ENCODE assay signal across 24 cellular contexts in genomic region chr6:29236060-29236459, GRCh38.
DNase-seq lines count a peak whose midpoint lies in the region; ATAC-seq, FAIRE-seq and TF ChIP-seq lines count a peak whose summit lies in the region.
"Had no signal": no experiment of that assay in that cellular context is flagged by ENCODE, and none has a peak within 500 bp of the region (broad histone marks: within the 10 kb centered on the region; RNA-seq: fewer than 3 reads in every experiment).

No MANE protein-coding gene starts in this region.

- H2BK5ac ChIP-seq in H1 (ENCODE audit: low read depth, low read length) = no peak overlapping the region

- no peaks in the 10 kb centered on the region for H3K79me2 ChIP-seq in GM23338 (replicated peaks; ENCODE audit: insufficient read depth)
- no peaks in the 10 kb centered on the region for H3K79me2 ChIP-seq in KMS-11 (ENCODE audit: insufficient read depth, low read depth)
- H3K79me2 ChIP-seq in H1 (ENCODE audit: control insufficient read depth in 1 of 2, insufficient read depth in 2 of 2, low read length in 2 of 2) = no peaks in the 10 kb centered on the region

- 67% methylated on average over 5 of the region's 5 CpGs; no CpG with 5 or more reads in 1 of the 2 experiments for WGBS in H1 (ENCODE audit: extremely low coverage in 1 of 2, insufficient coverage in 1 of 2, insufficient read length in 1 of 2, insufficient replicate concordance in 2 of 2, low coverage in 1 of 2, low lambda C conversion rate in 2 of 2, missing lambda C conversion rate in 1 of 2), 2 experiments
- 53 to 60% (median 55%) methylated on average over 5 of the region's 5 CpGs for WGBS in heart left ventricle, 4 donors

- H3K27me3 ChIP-seq in GM23338 (ENCODE audit: insufficient read depth) (no peaks in the 10 kb centered on the region), KMS-11 (ENCODE audit: insufficient read depth, low read depth) (no peaks in the 10 kb centered on the region), H1 (replicated peaks in 1 of 4; ENCODE audit: control insufficient read depth in 3 of 4, extremely low read depth in 1 of 4, insufficient read depth in 3 of 4, low read length in 3 of 4) (no peaks in the 10 kb centered on the region), heart left ventricle (no peaks in the 10 kb centered on the region)
- no peaks in the 10 kb centered on the region for H3K27me3 ChIP-seq in CD4-positive, alpha-beta T cell (ENCODE audit: control insufficient read depth, insufficient read depth, low read length)

- no peak overlapping the region for H3K27ac ChIP-seq in GM23338 (ENCODE audit: low read depth)
- H3K27ac ChIP-seq in KMS-11 = peak overlapping the region; percentile 44; the same call in 1 of the 2 replicates
- H3K27ac ChIP-seq in H1 (ENCODE audit: low read depth, low read length) = no peak overlapping the region
- no peak overlapping the region for H3K27ac ChIP-seq in CD4-positive, alpha-beta T cell (ENCODE audit: low read depth, low read length)
- H3K27ac ChIP-seq in heart left ventricle = no peak overlapping the region
- H3K27ac ChIP-seq: RWPE1 had no signal

- H3K27ac Mint-ChIP-seq in GM23338 (no peak overlapping the region; the same call in 1 of the 2 replicates), nephron progenitor cell (peak overlapping the region; percentile 73)
- no peak overlapping the region for H3K27ac Mint-ChIP-seq in CD4-positive, alpha-beta T cell
- H3K27ac Mint-ChIP-seq: CD8-positive, alpha-beta T cell had no signal

- DNase-seq in GM23338 (ENCODE audit: low spot score) (peak; percentile 29), H1 (ENCODE audit: low read depth in 1 of 2, low spot score in 2 of 2) (no peak), nephron progenitor cell (no peak), heart left ventricle (no peak)
- DNase-seq in CD4-positive, alpha-beta T cell = no peak
- DNase-seq: C1 segment of cervical spinal cord; Caco-2; CD8-positive, alpha-beta T cell; EL; GF-D8; KG1; NCI-H1048; NCI-H1417; NCI-H187 treated with DMSO at 0.1 percent for 48 hours; NCI-H2171 treated with DMSO at 0.1 percent for 48 hours; NCI-H345; NCI-H524; NCI-H774; SHP77 had no signal

- peaks cover 2% of the 10 kb centered on the region for H3K27me3 Mint-ChIP-seq in GM23338 (ENCODE audit: insufficient read depth, low read depth, poor library complexity)
- peaks cover 5% of the 10 kb centered on the region for H3K27me3 Mint-ChIP-seq in nephron progenitor cell (ENCODE audit: low read depth, poor library complexity)
- H3K27me3 Mint-ChIP-seq in CD4-positive, alpha-beta T cell = peaks cover 45% of the 10 kb centered on the region

- H3K36me3 Mint-ChIP-seq in GM23338 (ENCODE audit: low read depth) = no peaks in the 10 kb centered on the region; the same call in 2 of the 3 replicates
- H3K36me3 Mint-ChIP-seq in nephron progenitor cell (ENCODE audit: low read depth) = no peaks in the 10 kb centered on the region
- H3K36me3 Mint-ChIP-seq in CD4-positive, alpha-beta T cell (ENCODE audit: low read depth) = no peaks in the 10 kb centered on the region
- H3K36me3 Mint-ChIP-seq: CD8-positive, alpha-beta T cell had no signal

- TF ChIP-seq RAD21 in H1 (IDR thresholded peaks at IDR 0.05 in 1 of 2, conservative IDR thresholded peaks at IDR 0.05 in 1 of 2; ENCODE audit: low read depth in 2 of 2, low read length in 2 of 2) = no peak

- H3K79me1 ChIP-seq in H1 (ENCODE audit: low read depth, low read length) = no peaks in the 10 kb centered on the region

- no peak overlapping the region for H3K23ac ChIP-seq in H1 (ENCODE audit: insufficient read length)

- peak overlapping the region; percentile 48; the same call in 1 of the 2 replicates for H3K4me2 ChIP-seq in GM23338
- peak overlapping the region; percentile 17; the same call in 1 of the 2 replicates for H3K4me2 ChIP-seq in KMS-11
- H3K4me2 ChIP-seq in H1 (ENCODE audit: insufficient read depth in 1 of 2, low read depth in 2 of 2, low read length in 2 of 2) = no peak overlapping the region

- H3K9me3 Mint-ChIP-seq in GM23338 (peaks cover 2% of the 10 kb centered on the region; the same call in 1 of the 3 replicates), nephron progenitor cell (peaks cover 40% of the 10 kb centered on the region)
- H3K9me3 Mint-ChIP-seq in CD4-positive, alpha-beta T cell = no peaks in the 10 kb centered on the region
- H3K9me3 Mint-ChIP-seq: CD8-positive, alpha-beta T cell had no signal

- POLR2A ChIA-PET in H1 (lab: Charles Lee; ENCODE audit: partially characterized antibody) = no interaction called here
- POLR2A ChIA-PET in CD4-positive, alpha-beta T cell (lab: Charles Lee) = no interaction called here

- no peak overlapping the region for H3K4ac ChIP-seq in H1 (replicated peaks; ENCODE audit: insufficient read length, low read depth, low read length)

- TF ChIP-seq POLR2A in H1 (IDR thresholded peaks at IDR 0.05; ENCODE audit: control extremely low read depth in 1 of 2, low read depth in 2 of 2, low read length in 2 of 2) = no peak
- no peak for TF ChIP-seq POLR2A in heart left ventricle (IDR thresholded peaks at IDR 0.05)

- H4K5ac ChIP-seq in H1 (ENCODE audit: insufficient read length, low read depth, low read length) = no peak overlapping the region

- no peak for TF ChIP-seq CTCF in GM23338 (conservative IDR thresholded peaks at IDR 0.05; ENCODE audit: low read depth in 2 of 2)
- no peak for TF ChIP-seq CTCF in KMS-11 (conservative IDR thresholded peaks at IDR 0.05; ENCODE audit: low read depth, low read length)
- no peak for TF ChIP-seq CTCF in H1 (IDR thresholded peaks at IDR 0.05; ENCODE audit: control extremely low read depth in 1 of 3, insufficient read depth in 1 of 3, low read depth in 1 of 3, low read length in 3 of 3)
- no peak for TF ChIP-seq CTCF in nephron progenitor cell (IDR thresholded peaks at IDR 0.05)
- TF ChIP-seq CTCF in CD4-positive, alpha-beta T cell (IDR thresholded peaks at IDR 0.05) = no peak
- no peak for TF ChIP-seq CTCF in heart left ventricle (IDR thresholded peaks at IDR 0.05)

- H4K20me1 ChIP-seq in GM23338 (replicated peaks; ENCODE audit: insufficient read depth) = no peaks in the 10 kb centered on the region
- no peaks in the 10 kb centered on the region for H4K20me1 ChIP-seq in KMS-11 (ENCODE audit: insufficient read depth)
- no peaks in the 10 kb centered on the region for H4K20me1 ChIP-seq in H1 (replicated peaks in 1 of 2; ENCODE audit: control insufficient read depth in 1 of 2, insufficient read depth in 2 of 2, low read length in 2 of 2)

- H2BK120ac ChIP-seq in H1 (replicated peaks; ENCODE audit: low read depth, low read length) = peak overlapping the region; percentile 7

- CTCF ChIA-PET in H1 (lab: Charles Lee; ENCODE audit: partially characterized antibody) = no interaction called here
- CTCF ChIA-PET in CD4-positive, alpha-beta T cell (lab: Charles Lee) = no interaction called here

- no peak overlapping the region for H4K91ac ChIP-seq in H1 (replicated peaks; ENCODE audit: insufficient read length, low read length)

- no peaks in the 10 kb centered on the region for H3F3A ChIP-seq in GM23338 (replicated peaks; ENCODE audit: low read depth)

- H3K56ac ChIP-seq in H1 (replicated peaks; ENCODE audit: insufficient read length, low read depth, low read length) = no peak overlapping the region

- no peak overlapping the region for H2BK15ac ChIP-seq in H1 (ENCODE audit: low read length)

- H3K14ac ChIP-seq in H1 (ENCODE audit: insufficient read length) = no peak overlapping the region

- FAIRE-seq in H1 (lab: Jason Lieb, UNC) = no peak
- FAIRE-seq: GM12892 had no signal

- H2AFZ ChIP-seq in GM23338 (peak overlapping the region; percentile 63), KMS-11 (ENCODE audit: low read depth) (peak overlapping the region; percentile 26; the same call in 1 of the 2 replicates), H1 (ENCODE audit: low read length) (peak overlapping the region; percentile 97)

- H3K23me2 ChIP-seq in H1 (ENCODE audit: low read depth, low read length) = no peaks in the 10 kb centered on the region

- H3K9me3 ChIP-seq in H1 (ENCODE audit: insufficient read depth in 2 of 2, low read depth in 1 of 2, low read length in 1 of 2) (no peaks in the 10 kb centered on the region), heart left ventricle (peaks cover 0 to 7% (median 0%) of the 10 kb centered on the region in 12 donors)
- H3K9me3 ChIP-seq in CD4-positive, alpha-beta T cell (ENCODE audit: control insufficient read depth, low read length) = no peaks in the 10 kb centered on the region
- H3K9me3 ChIP-seq: Caco-2 had no signal

- H3K4me1 Mint-ChIP-seq in GM23338 (peaks cover 23% of the 10 kb centered on the region; the same call in 2 of the 3 replicates), nephron progenitor cell (peaks cover 9% of the 10 kb centered on the region)
- H3K4me1 Mint-ChIP-seq in CD4-positive, alpha-beta T cell (ENCODE audit: low read depth) = no peaks in the 10 kb centered on the region

- H3K4me3 ChIP-seq in GM23338 = no peak overlapping the region
- H3K4me3 ChIP-seq in KMS-11 (IDR thresholded peaks at IDR 0.05; ENCODE audit: insufficient read depth, low read depth, low read length) = no peak overlapping the region
- H3K4me3 ChIP-seq in H1 (ENCODE audit: extremely low read depth in 1 of 4, insufficient read depth in 2 of 4, low read depth in 3 of 4, low read length in 4 of 4) = no peak overlapping the region; a peak in 1 of 8 replicates
- H3K4me3 ChIP-seq in heart left ventricle = no peak overlapping the region

- TF ChIP-seq EP300 in H1 (IDR thresholded peaks at IDR 0.05; ENCODE audit: borderline replicate concordance in 1 of 2, low read depth in 2 of 2, low read length in 2 of 2) = no peak

- H3K9ac ChIP-seq in KMS-11 = peak overlapping the region; percentile 22; the same call in 1 of the 2 replicates
- no peak overlapping the region for H3K9ac ChIP-seq in H1 (replicated peaks in 1 of 4; ENCODE audit: extremely low read depth in 1 of 4, low read depth in 3 of 4, low read length in 3 of 4)

- H3K9me2 ChIP-seq in GM23338 (ENCODE audit: insufficient read depth) = 0 out of 2 replicates have a peak, but pooled peaks cover 2% of the 10 kb centered on the region

- H2BK12ac ChIP-seq in H1 (ENCODE audit: low read depth, low read length) = 0 out of 2 replicates have a peak overlapping the region, but pooled peaks have one; percentile 30

- ATAC-seq in GM23338 (peak; percentile 64), HG02981 (IDR thresholded peaks at IDR 0.05; ENCODE audit: unreplicated experiment) (no peak), heart left ventricle (no peak)
- no peak for ATAC-seq in CD4-positive, alpha-beta T cell (ENCODE audit: poor library complexity)
- ATAC-seq: CD8-positive, alpha-beta T cell; Panc1 had no signal

- H2BK20ac ChIP-seq in H1 (ENCODE audit: low read length) = no peak overlapping the region

- H3K4me3 Mint-ChIP-seq in GM23338 (no peak overlapping the region), nephron progenitor cell (no peak overlapping the region)
- H3K4me3 Mint-ChIP-seq in CD4-positive, alpha-beta T cell = no peak overlapping the region
- H3K4me3 Mint-ChIP-seq: CD8-positive, alpha-beta T cell had no signal

- H3K36me3 ChIP-seq in GM23338 (ENCODE audit: insufficient read depth) (no peaks in the 10 kb centered on the region), KMS-11 (ENCODE audit: insufficient read depth) (no peaks in the 10 kb centered on the region), H1 (ENCODE audit: control insufficient read depth in 2 of 4, insufficient read depth in 4 of 4, low read length in 3 of 4) (no peaks in the 10 kb centered on the region), heart left ventricle (no peaks in the 10 kb centered on the region)

- intact Hi-C loops in CD4-positive, alpha-beta T cell (cut with DNase I, micrococcal nuclease) = no loop called here
- intact Hi-C loops in heart left ventricle (cut with DNase I) = no loop called here

- H4K8ac ChIP-seq in H1 (ENCODE audit: extremely low read depth, insufficient read depth, low read length) = no peak overlapping the region

- peaks cover 21% of the 10 kb centered on the region for H3K4me1 ChIP-seq in GM23338 (ENCODE audit: insufficient read depth)
- peaks cover 7% of the 10 kb centered on the region for H3K4me1 ChIP-seq in KMS-11 (ENCODE audit: low read depth, poor library complexity, severe bottlenecking)
- peaks cover 0 to 4% (median 2%) of the 10 kb centered on the region in 4 experiments; a peak in 2 of 7 replicates for H3K4me1 ChIP-seq in H1 (replicated peaks in 1 of 4; ENCODE audit: control insufficient read depth in 3 of 4, insufficient read depth in 4 of 4, low read length in 3 of 4)
- no peaks in the 10 kb centered on the region for H3K4me1 ChIP-seq in heart left ventricle
- H3K4me1 ChIP-seq: Caco-2 had no signal

- H3K18ac ChIP-seq in H1 (ENCODE audit: extremely low read depth, low read length) = no peak overlapping the region

- H2AK5ac ChIP-seq in H1 (ENCODE audit: low read depth, low read length) = no peak overlapping the region

Comparison
In these comparisons a context has a peak if more than half of its experiments do, and no peak if none do; other contexts are left out.
1. H2AFZ ChIP-seq: peak in every context shown above with its lines; median percentile 97 in H1; 63 in GM23338; 26 in KMS-11.
2. H3K4me2 ChIP-seq: peak in GM23338 (single experiment) and KMS-11 (single experiment); none in H1 (0 of 2).